In the genomic region with DNA sequence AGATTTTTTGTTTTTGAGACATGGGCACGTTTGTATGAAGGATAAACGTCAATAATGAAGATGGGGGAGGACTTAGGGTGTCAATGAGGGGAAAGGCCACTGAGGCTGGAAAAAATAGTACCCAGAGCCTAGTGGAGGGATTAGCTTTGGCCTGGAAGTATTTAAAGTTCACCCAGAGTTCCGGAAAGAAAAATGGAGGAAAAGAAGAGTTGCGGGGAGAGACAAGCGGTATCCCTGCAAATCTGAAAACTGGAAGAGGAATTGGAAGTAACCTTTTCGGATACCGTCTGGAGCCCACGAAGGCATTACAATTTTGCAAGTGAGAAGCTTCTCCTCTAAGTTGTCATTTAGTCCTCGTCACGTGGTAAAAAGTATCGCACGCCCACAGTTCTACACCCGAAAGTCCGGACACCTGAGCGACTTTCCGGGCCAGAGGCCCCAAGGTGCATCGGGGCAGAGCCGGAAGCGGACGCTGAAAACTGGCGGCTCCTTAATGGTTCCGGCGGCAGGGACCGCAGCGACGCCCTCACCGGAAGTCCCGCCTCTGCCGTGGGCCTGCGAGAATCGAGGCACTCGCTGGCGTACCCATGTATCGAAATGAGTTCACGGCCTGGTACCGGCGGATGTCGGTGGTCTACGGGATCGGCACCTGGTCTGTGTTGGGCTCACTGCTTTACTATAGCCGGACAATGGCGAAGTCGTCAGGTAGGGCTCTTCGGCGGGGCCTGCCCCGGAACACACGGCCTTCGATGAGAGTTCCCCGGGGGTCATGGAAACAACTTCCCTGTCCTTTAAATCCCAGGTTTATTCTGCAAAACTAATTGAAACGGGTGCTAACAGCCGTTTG, we compare ENCODE assay signal across 8 cellular contexts. TPM values are rescaled to one million over a fixed set of nuclear protein-coding genes. Genes with fewer than 3 reads are reported as not detected.
DNase-seq lines count a peak whose midpoint lies in the region; ATAC-seq and TF ChIP-seq lines count a peak whose summit lies in the region.

A gene with protein sequence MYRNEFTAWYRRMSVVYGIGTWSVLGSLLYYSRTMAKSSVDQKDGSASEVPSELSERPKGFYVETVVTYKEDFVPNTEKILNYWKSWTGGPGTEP (plus strand): TSS at position 541 of the 847 bp plus-strand sequence. CDS start 47 bp downstream, at position 588.

- peaks cover 9% of the 10 kb centered on the region for H3K36me3 Mint-ChIP-seq in chondrocyte (ENCODE audit: low read depth)

- peaks cover 2% of the 10 kb centered on the region for H3K36me3 ChIP-seq in kidney epithelial cell (ENCODE audit: control insufficient read depth, insufficient read depth, low read length)

- H3K27me3 ChIP-seq in kidney epithelial cell (ENCODE audit: control insufficient read depth, insufficient read depth, low read length), result no peaks in the 10 kb centered on the region

- peak within 1 kb of the TSS; percentile 95 for H3K4me3 Mint-ChIP-seq in chondrocyte (ENCODE audit: unreplicated experiment)

- peaks cover 21% of the 10 kb centered on the region for H3K4me1 Mint-ChIP-seq in chondrocyte (ENCODE audit: low read depth)

- H3K4me3 ChIP-seq in kidney epithelial cell (ENCODE audit: low read depth, low read length), result peak within 1 kb of the TSS; percentile 68

- DNase-seq in AG20443 (ENCODE audit: low spot score), result peak; percentile 97
- DNase-seq in NCI-H510A (lab: John Stamatoyannopoulos, UW), result peak; percentile 96
- DNase-seq in activated CD4-positive, alpha-beta T cell treated with anti-CD3 and anti-CD28 coated beads for 1 hour, result peak; percentile 89
- DNase-seq in chondrocyte (ENCODE audit: low spot score), result peak; percentile 95
- DNase-seq in kidney epithelial cell (ENCODE audit: low read depth), result peak; percentile 71
- peak; percentile 88 to 91 for DNase-seq in stimulated activated CD4-positive, alpha-beta T cell treated with anti-CD3 and anti-CD28 coated beads, Interleukin-15, amount 100 ng/mL, for 48 hours (ENCODE audit: low read depth in 2 of 2)

- H3K27me3 Mint-ChIP-seq in chondrocyte (ENCODE audit: low read depth), result no peaks in the 10 kb centered on the region

- ATAC-seq in HG03432 (IDR thresholded peaks at IDR 0.05; ENCODE audit: unreplicated experiment), result peak; percentile 100

- TF ChIP-seq POLR2A in GM19099 (IDR thresholded peaks at IDR 0.05; ENCODE audit: extremely low read depth, insufficient read length, low read depth), result peak; percentile 91

- peaks cover 3% of the 10 kb centered on the region for H3K9me3 Mint-ChIP-seq in chondrocyte (ENCODE audit: low read depth)

- no peak for TF ChIP-seq CTCF in chondrocyte (IDR thresholded peaks at IDR 0.05)
- TF ChIP-seq CTCF in kidney epithelial cell (IDR thresholded peaks at IDR 0.05; ENCODE audit: insufficient read depth, low read length, poor library complexity, severe bottlenecking), result no peak

- H3K27ac Mint-ChIP-seq in chondrocyte (ENCODE audit: unreplicated experiment), result peak within 1 kb of the TSS; percentile 98

RNA-seq across cellular contexts. Expression of the gene that starts here (rescaled TPM):
- total RNA-seq in chondrocyte (37.9 to 47.7 TPM (median 39.6 TPM) in 3 replicates), kidney epithelial cell (122 and 178 TPM in 2 replicates)

Comparison
In these comparisons a context has a peak if more than half of its experiments do, and no peak if none do; other contexts are left out.
1. Peak in every context shown above with its lines: DNase-seq, ATAC-seq and H3K4me3 ChIP-seq.